ENCODE assay signal across 2 cellular contexts in genomic region chr10:29784175-29784773, GRCh38.
TF ChIP-seq lines count a peak whose summit lies in the region.

No MANE protein-coding gene starts in this region.

TF ChIP-seq in IMR-90, 13 proteins besides CTCF, POLR2A, EP300 and RAD21 (continued from another document):
- peak; percentile 30 for TF ChIP-seq BHLHE40 (IDR thresholded peaks at IDR 0.05; ENCODE audit: low read depth, low read length)
- TF ChIP-seq, protein P1, sequence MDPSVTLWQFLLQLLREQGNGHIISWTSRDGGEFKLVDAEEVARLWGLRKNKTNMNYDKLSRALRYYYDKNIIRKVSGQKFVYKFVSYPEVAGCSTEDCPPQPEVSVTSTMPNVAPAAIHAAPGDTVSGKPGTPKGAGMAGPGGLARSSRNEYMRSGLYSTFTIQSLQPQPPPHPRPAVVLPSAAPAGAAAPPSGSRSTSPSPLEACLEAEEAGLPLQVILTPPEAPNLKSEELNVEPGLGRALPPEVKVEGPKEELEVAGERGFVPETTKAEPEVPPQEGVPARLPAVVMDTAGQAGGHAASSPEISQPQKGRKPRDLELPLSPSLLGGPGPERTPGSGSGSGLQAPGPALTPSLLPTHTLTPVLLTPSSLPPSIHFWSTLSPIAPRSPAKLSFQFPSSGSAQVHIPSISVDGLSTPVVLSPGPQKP (IDR thresholded peaks at IDR 0.05; ENCODE audit: borderline replicate concordance, low read depth, low read length): no peak
- TF ChIP-seq CHD1 (IDR thresholded peaks at IDR 0.05; ENCODE audit: low read depth, low read length): no peak
- TF ChIP-seq NFE2L2 (IDR thresholded peaks at IDR 0.05; ENCODE audit: low read depth, low read length): peak; percentile 82
- 0 out of 2 replicates have a peak, but pooled peaks have one; percentile 51 for TF ChIP-seq MAZ (IDR thresholded peaks at IDR 0.05; ENCODE audit: borderline replicate concordance, low read depth, low read length)
- TF ChIP-seq MAFK (IDR thresholded peaks at IDR 0.05; ENCODE audit: low read depth, low read length): peak; percentile 42; the same call in 1 of the 2 replicates
- TF ChIP-seq RCOR1 (IDR thresholded peaks at IDR 0.05; ENCODE audit: insufficient replicate concordance, low read length): peak; percentile 75
- no peak; the same call in 1 of the 2 replicates for TF ChIP-seq SMC3 (IDR thresholded peaks at IDR 0.05; ENCODE audit: low read depth, low read length)
- TF ChIP-seq FOS (IDR thresholded peaks at IDR 0.05; ENCODE audit: low read depth, low read length): peak; percentile 99

TF ChIP-seq in HepG2, 621 proteins besides CTCF, POLR2A, EP300 and RAD21 (continued from another document):
- TF ChIP-seq, protein P2, sequence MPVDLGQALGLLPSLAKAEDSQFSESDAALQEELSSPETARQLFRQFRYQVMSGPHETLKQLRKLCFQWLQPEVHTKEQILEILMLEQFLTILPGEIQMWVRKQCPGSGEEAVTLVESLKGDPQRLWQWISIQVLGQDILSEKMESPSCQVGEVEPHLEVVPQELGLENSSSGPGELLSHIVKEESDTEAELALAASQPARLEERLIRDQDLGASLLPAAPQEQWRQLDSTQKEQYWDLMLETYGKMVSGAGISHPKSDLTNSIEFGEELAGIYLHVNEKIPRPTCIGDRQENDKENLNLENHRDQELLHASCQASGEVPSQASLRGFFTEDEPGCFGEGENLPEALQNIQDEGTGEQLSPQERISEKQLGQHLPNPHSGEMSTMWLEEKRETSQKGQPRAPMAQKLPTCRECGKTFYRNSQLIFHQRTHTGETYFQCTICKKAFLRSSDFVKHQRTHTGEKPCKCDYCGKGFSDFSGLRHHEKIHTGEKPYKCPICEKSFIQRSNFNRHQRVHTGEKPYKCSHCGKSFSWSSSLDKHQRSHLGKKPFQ (CRISPR knock-in tag; IDR thresholded peaks at IDR 0.05; ENCODE audit: insufficient replicate concordance): no peak
- peak; percentile 67 for TF ChIP-seq FOSL2 (CRISPR knock-in tag; IDR thresholded peaks at IDR 0.05)
- TF ChIP-seq, protein P3, sequence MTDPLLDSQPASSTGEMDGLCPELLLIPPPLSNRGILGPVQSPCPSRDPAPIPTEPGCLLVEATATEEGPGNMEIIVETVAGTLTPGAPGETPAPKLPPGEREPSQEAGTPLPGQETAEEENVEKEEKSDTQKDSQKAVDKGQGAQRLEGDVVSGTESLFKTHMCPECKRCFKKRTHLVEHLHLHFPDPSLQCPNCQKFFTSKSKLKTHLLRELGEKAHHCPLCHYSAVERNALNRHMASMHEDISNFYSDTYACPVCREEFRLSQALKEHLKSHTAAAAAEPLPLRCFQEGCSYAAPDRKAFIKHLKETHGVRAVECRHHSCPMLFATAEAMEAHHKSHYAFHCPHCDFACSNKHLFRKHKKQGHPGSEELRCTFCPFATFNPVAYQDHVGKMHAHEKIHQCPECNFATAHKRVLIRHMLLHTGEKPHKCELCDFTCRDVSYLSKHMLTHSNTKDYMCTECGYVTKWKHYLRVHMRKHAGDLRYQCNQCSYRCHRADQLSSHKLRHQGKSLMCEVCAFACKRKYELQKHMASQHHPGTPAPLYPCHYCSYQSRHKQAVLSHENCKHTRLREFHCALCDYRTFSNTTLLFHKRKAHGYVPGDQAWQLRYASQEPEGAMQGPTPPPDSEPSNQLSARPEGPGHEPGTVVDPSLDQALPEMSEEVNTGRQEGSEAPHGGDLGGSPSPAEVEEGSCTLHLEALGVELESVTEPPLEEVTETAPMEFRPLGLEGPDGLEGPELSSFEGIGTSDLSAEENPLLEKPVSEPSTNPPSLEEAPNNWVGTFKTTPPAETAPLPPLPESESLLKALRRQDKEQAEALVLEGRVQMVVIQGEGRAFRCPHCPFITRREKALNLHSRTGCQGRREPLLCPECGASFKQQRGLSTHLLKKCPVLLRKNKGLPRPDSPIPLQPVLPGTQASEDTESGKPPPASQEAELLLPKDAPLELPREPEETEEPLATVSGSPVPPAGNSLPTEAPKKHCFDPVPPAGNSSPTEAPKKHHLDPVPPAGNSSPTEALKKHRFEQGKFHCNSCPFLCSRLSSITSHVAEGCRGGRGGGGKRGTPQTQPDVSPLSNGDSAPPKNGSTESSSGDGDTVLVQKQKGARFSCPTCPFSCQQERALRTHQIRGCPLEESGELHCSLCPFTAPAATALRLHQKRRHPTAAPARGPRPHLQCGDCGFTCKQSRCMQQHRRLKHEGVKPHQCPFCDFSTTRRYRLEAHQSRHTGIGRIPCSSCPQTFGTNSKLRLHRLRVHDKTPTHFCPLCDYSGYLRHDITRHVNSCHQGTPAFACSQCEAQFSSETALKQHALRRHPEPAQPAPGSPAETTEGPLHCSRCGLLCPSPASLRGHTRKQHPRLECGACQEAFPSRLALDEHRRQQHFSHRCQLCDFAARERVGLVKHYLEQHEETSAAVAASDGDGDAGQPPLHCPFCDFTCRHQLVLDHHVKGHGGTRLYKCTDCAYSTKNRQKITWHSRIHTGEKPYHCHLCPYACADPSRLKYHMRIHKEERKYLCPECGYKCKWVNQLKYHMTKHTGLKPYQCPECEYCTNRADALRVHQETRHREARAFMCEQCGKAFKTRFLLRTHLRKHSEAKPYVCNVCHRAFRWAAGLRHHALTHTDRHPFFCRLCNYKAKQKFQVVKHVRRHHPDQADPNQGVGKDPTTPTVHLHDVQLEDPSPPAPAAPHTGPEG (CRISPR knock-in tag; IDR thresholded peaks at IDR 0.05): no peak
- TF ChIP-seq TBX2 (CRISPR knock-in tag; IDR thresholded peaks at IDR 0.05; ENCODE audit: borderline replicate concordance): no peak
- TF ChIP-seq SAP130 (CRISPR knock-in tag; IDR thresholded peaks at IDR 0.05; ENCODE audit: low read depth): 0 out of 2 replicates have a peak, but pooled peaks have one; percentile 19
- TF ChIP-seq, protein P4, sequence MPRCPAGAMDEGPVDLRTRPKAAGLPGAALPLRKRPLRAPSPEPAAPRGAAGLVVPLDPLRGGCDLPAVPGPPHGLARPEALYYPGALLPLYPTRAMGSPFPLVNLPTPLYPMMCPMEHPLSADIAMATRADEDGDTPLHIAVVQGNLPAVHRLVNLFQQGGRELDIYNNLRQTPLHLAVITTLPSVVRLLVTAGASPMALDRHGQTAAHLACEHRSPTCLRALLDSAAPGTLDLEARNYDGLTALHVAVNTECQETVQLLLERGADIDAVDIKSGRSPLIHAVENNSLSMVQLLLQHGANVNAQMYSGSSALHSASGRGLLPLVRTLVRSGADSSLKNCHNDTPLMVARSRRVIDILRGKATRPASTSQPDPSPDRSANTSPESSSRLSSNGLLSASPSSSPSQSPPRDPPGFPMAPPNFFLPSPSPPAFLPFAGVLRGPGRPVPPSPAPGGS (CRISPR knock-in tag; IDR thresholded peaks at IDR 0.05): no peak
- TF ChIP-seq, protein P5, sequence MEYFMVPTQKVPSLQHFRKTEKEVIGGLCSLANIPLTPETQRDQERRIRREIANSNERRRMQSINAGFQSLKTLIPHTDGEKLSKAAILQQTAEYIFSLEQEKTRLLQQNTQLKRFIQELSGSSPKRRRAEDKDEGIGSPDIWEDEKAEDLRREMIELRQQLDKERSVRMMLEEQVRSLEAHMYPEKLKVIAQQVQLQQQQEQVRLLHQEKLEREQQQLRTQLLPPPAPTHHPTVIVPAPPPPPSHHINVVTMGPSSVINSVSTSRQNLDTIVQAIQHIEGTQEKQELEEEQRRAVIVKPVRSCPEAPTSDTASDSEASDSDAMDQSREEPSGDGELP (IDR thresholded peaks at IDR 0.05; ENCODE audit: borderline replicate concordance, low read depth): peak; percentile 65; the same call in 1 of the 2 replicates
- TF ChIP-seq MED13 (CRISPR knock-in tag; IDR thresholded peaks at IDR 0.05): no peak
- TF ChIP-seq ZNF512B (CRISPR knock-in tag; IDR thresholded peaks at IDR 0.05; ENCODE audit: borderline replicate concordance): no peak
